17 cellular contexts compared by ENCODE assay signal in the genomic region with DNA sequence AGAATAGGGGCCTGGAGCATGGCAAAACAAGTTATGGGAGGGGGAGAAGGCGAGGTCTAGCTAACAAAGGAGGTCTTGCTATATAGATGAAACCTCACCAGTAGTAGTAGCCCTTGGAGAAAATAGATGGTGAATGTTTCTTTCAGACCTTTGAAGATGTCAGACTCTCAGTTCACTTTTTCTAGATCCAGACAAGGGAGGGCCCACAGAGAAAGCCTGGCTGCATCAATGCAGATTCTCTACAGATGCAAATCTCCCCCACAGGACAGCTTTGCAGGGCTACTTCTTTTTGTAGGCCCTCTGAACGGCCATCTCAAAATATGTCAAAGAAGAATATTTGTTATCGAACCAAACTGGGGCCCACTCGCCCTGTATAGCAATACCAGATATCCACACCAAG.
"Had no signal": no experiment of that assay in that cellular context is flagged by ENCODE, and none has a peak within 500 bp of the region (broad histone marks: within the 10 kb centered on the region; RNA-seq: fewer than 3 reads in every experiment).

No MANE protein-coding gene starts in this region.

- H3K27ac ChIP-seq: cardiac muscle cell, foreskin keratinocyte, pancreas, testis, VCaP had no signal

- H3K27me3 ChIP-seq: cardiac muscle cell, foreskin keratinocyte, testis had no signal

- H3K27ac Mint-ChIP-seq: activated CD8-positive, alpha-beta T cell treated with anti-CD3 and anti-CD28 coated beads for 36 hours; activated naive CD4-positive, alpha-beta T cell treated with anti-CD3 and anti-CD28 coated beads, Interleukin-2, amount 10 ng/mL, durations not matched to agents 7 days and 5 days; activated T-helper 1 cell treated with anti-CD3 and anti-CD28 coated beads, Interleukin-12 subunit alpha, Interleukin-12 subunit beta, Interleukin-2, Interleukin-4 antibody, amounts not matched to agents 30 ng/mL and 10 ng/mL and 1 ng/mL, durations not matched to agents 14 hours and 24 hours and 36 hours had no signal

- DNase-seq: activated CD4-positive, alpha-beta T cell treated with anti-CD3 and anti-CD28 coated beads for 4 hours; activated CD8-positive, alpha-beta T cell treated with anti-CD3 and anti-CD28 coated beads for 36 hours; activated naive CD4-positive, alpha-beta T cell treated with anti-CD3 and anti-CD28 coated beads, Interleukin-2, amount 10 ng/mL, durations not matched to agents 7 days and 5 days; foreskin keratinocyte; head of caudate nucleus; islet precursor cell; pancreas; stimulated activated CD4-positive, alpha-beta T cell treated with anti-CD3 and anti-CD28 coated beads, Interleukin-4, amount 100 ng/mL, for 1 hour; stimulated activated CD8-positive, alpha-beta memory T cell treated with anti-CD3 and anti-CD28 coated beads, Interleukin-4, amount 100 ng/mL, for 48 hours; stimulated activated naive CD8-positive, alpha-beta T cell treated with anti-CD3 and anti-CD28 coated beads, Interleukin-15, amount 100 ng/mL, for 72 hours; T1000; testis had no signal

- H3K4me3 ChIP-seq: cardiac muscle cell, pancreas, testis had no signal

- H3K4me3 Mint-ChIP-seq: activated CD8-positive, alpha-beta T cell treated with anti-CD3 and anti-CD28 coated beads for 36 hours; activated naive CD4-positive, alpha-beta T cell treated with anti-CD3 and anti-CD28 coated beads, Interleukin-2, amount 10 ng/mL, durations not matched to agents 7 days and 5 days; activated T-helper 1 cell treated with anti-CD3 and anti-CD28 coated beads, Interleukin-12 subunit alpha, Interleukin-12 subunit beta, Interleukin-2, Interleukin-4 antibody, amounts not matched to agents 30 ng/mL and 10 ng/mL and 1 ng/mL, durations not matched to agents 14 hours and 24 hours and 36 hours; nephron; stimulated activated naive CD8-positive, alpha-beta T cell treated with anti-CD3 and anti-CD28 coated beads, Interleukin-15, amount 100 ng/mL, for 72 hours had no signal

- H3K27me3 Mint-ChIP-seq: activated CD8-positive, alpha-beta T cell treated with anti-CD3 and anti-CD28 coated beads for 36 hours; activated naive CD4-positive, alpha-beta T cell treated with anti-CD3 and anti-CD28 coated beads, Interleukin-2, amount 10 ng/mL, durations not matched to agents 7 days and 5 days; stimulated activated naive CD8-positive, alpha-beta T cell treated with anti-CD3 and anti-CD28 coated beads, Interleukin-15, amount 100 ng/mL, for 72 hours had no signal

- H3K36me3 ChIP-seq: cardiac muscle cell, pancreas had no signal

- H3K36me3 Mint-ChIP-seq: activated naive CD4-positive, alpha-beta T cell treated with anti-CD3 and anti-CD28 coated beads, Interleukin-2, amount 10 ng/mL, durations not matched to agents 7 days and 5 days had no signal

- H3K4me1 ChIP-seq: foreskin keratinocyte, pancreas, testis had no signal

- H3K9me3 ChIP-seq: pancreas, testis had no signal

- ATAC-seq: activated CD8-positive, alpha-beta T cell treated with anti-CD3 and anti-CD28 coated beads for 36 hours; foreskin keratinocyte; left lobe of liver; pancreas; stimulated activated naive CD8-positive, alpha-beta T cell treated with anti-CD3 and anti-CD28 coated beads, Interleukin-15, amount 100 ng/mL, for 72 hours had no signal

- H3K9me3 Mint-ChIP-seq: activated CD8-positive, alpha-beta T cell treated with anti-CD3 and anti-CD28 coated beads for 36 hours; activated naive CD4-positive, alpha-beta T cell treated with anti-CD3 and anti-CD28 coated beads, Interleukin-2, amount 10 ng/mL, durations not matched to agents 7 days and 5 days; activated T-helper 1 cell treated with anti-CD3 and anti-CD28 coated beads, Interleukin-12 subunit alpha, Interleukin-12 subunit beta, Interleukin-2, Interleukin-4 antibody, amounts not matched to agents 30 ng/mL and 10 ng/mL and 1 ng/mL, durations not matched to agents 14 hours and 24 hours and 36 hours; nephron; stimulated activated naive CD8-positive, alpha-beta T cell treated with anti-CD3 and anti-CD28 coated beads, Interleukin-15, amount 100 ng/mL, for 72 hours had no signal

- H3K4me1 Mint-ChIP-seq: activated naive CD4-positive, alpha-beta T cell treated with anti-CD3 and anti-CD28 coated beads, Interleukin-2, amount 10 ng/mL, durations not matched to agents 7 days and 5 days; stimulated activated naive CD8-positive, alpha-beta T cell treated with anti-CD3 and anti-CD28 coated beads, Interleukin-15, amount 100 ng/mL, for 72 hours had no signal
